In the genomic region with DNA sequence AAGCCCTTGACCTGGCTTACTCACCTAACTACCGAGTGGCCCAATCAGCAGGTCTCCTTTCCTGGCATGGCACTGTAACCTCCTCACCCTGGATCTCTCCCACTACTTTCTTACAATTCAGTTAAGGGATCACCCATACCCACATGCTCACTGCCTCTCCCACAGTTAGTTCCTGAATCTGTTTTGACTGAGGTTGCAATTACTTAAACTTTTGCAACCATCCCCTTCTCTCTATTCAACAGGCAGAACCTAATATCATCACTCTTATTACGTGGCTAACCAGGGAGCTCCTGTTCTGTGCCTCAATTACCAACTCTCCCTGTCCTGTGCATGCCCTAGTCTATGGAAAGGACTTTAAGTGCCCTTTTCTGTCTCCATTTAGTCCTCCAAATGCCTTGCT, we compare ENCODE assay signal across 13 cellular contexts.
"Had no signal": no experiment of that assay in that cellular context is flagged by ENCODE, and none has a peak within 500 bp of the region (broad histone marks: within the 10 kb centered on the region; RNA-seq: fewer than 3 reads in every experiment).

No MANE protein-coding gene starts in this region.

- H3K4me3 ChIP-seq: colonic mucosa, skin epidermis, vagina had no signal

- H3K36me3 ChIP-seq: colonic mucosa, vagina had no signal

- DNase-seq: activated CD4-positive, alpha-beta T cell treated with anti-CD3 and anti-CD28 coated beads, Interleukin-2, amount 10 ng/mL, durations not matched to agents 7 days and 5 days; activated CD4-positive, CD25-positive, alpha-beta regulatory T cell; activated CD8-positive, alpha-beta memory T cell treated with anti-CD3 and anti-CD28 coated beads for 24 hours; activated naive CD4-positive, alpha-beta T cell treated with anti-CD3 and anti-CD28 coated beads, Interleukin-2, amount 10 ng/mL, durations not matched to agents 7 days and 5 days; caudate nucleus; colonic mucosa; effector CD8-positive, alpha-beta T cell; kidney; retina had no signal

- ATAC-seq: activated T-helper 17 cell treated with anti-CD3 and anti-CD28 coated beads, Interleukin-2, amount 50 U/mL, for 72 hours had no signal

- H3K9me3 ChIP-seq: colonic mucosa had no signal

- H3K27me3 ChIP-seq: colonic mucosa, vagina had no signal

- H3K4me1 ChIP-seq: colonic mucosa, parathyroid adenoma, vagina had no signal

- H3K27ac ChIP-seq: colonic mucosa, parathyroid adenoma, vagina had no signal
